ENCODE assay signal across 29 cellular contexts in the genomic region with DNA sequence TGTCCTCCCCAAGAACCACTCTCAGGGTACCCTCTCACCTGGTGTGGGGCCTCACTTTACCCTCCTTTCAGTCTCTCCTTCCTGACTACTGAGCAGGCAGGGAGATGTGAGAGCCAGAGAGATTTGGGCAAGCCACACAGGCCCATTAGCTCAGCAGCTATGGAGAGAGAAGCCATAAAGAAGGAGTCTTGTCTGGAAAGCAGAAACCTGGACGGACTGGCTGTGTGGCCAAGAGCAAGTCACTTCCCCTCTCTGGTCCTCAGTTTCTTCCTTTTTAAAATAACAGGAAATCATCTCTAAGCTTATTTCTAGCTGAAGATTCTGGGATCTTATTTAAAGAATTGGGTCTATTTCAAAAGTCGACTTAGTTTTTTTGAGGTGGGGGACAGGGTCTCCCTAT.
"Had no signal": no experiment of that assay in that cellular context is flagged by ENCODE, and none has a peak within 500 bp of the region (broad histone marks: within the 10 kb centered on the region; RNA-seq: fewer than 3 reads in every experiment).

No MANE protein-coding gene starts in this region.

- H3K4me1 ChIP-seq: heart left ventricle, parathyroid adenoma, psoas muscle, testis, uterus had no signal

- H2AFZ ChIP-seq: parathyroid adenoma had no signal

- H3K27me3 ChIP-seq: foreskin keratinocyte, heart left ventricle, testis, uterus had no signal

- H3K27ac Mint-ChIP-seq: activated CD4-positive, alpha-beta memory T cell treated with anti-CD3 and anti-CD28 coated beads for 36 hours; activated CD4-positive, alpha-beta T cell treated with anti-CD3 and anti-CD28 coated beads, Interleukin-2, amount 10 ng/mL, durations not matched to agents 24 days and 14 days; activated naive CD4-positive, alpha-beta T cell treated with anti-CD3 and anti-CD28 coated beads, Interleukin-2, amount 10 ng/mL, durations not matched to agents 7 days and 5 days; activated naive CD8-positive, alpha-beta T cell treated with anti-CD3 and anti-CD28 coated beads, Interleukin-2, amount 10 ng/mL, durations not matched to agents 7 days and 5 days; activated T-helper 1 cell treated with anti-CD3 and anti-CD28 coated beads, Interleukin-12 subunit alpha, Interleukin-12 subunit beta, Interleukin-2, Interleukin-4 antibody, amounts not matched to agents 30 ng/mL and 10 ng/mL and 1 ng/mL, durations not matched to agents 14 hours and 24 hours and 36 hours; dendritic cell treated with granulocyte-macrophage colony-stimulating factor and Interleukin-4, amounts not matched to agents 40 ng/mL and 50 ng/mL, for 4 days; endodermal cell; mesothelial cell of epicardium; nephron progenitor cell; stimulated activated naive B cell treated with anti-CD40 and anti-IgM and Interleukin-4, amounts not matched to agents 10 μg/mL and 1 μg/mL and 100 μg/mL, for 72 hours had no signal

- H3K4me3 Mint-ChIP-seq: activated CD4-positive, alpha-beta memory T cell treated with anti-CD3 and anti-CD28 coated beads for 36 hours; activated CD4-positive, alpha-beta T cell treated with anti-CD3 and anti-CD28 coated beads, Interleukin-2, amount 10 ng/mL, durations not matched to agents 24 days and 14 days; activated naive CD4-positive, alpha-beta T cell treated with anti-CD3 and anti-CD28 coated beads, Interleukin-2, amount 10 ng/mL, durations not matched to agents 7 days and 5 days; activated naive CD8-positive, alpha-beta T cell treated with anti-CD3 and anti-CD28 coated beads, Interleukin-2, amount 10 ng/mL, durations not matched to agents 7 days and 5 days; activated T-helper 1 cell treated with anti-CD3 and anti-CD28 coated beads, Interleukin-12 subunit alpha, Interleukin-12 subunit beta, Interleukin-2, Interleukin-4 antibody, amounts not matched to agents 30 ng/mL and 10 ng/mL and 1 ng/mL, durations not matched to agents 14 hours and 24 hours and 36 hours; central memory CD8-positive, alpha-beta T cell; dendritic cell treated with granulocyte-macrophage colony-stimulating factor and Interleukin-4, amounts not matched to agents 40 ng/mL and 50 ng/mL, for 4 days; endodermal cell; mesothelial cell of epicardium; naive B cell; nephron progenitor cell; stimulated activated naive B cell treated with anti-CD40 and anti-IgM and Interleukin-4, amounts not matched to agents 10 μg/mL and 1 μg/mL and 100 μg/mL, for 72 hours had no signal

- H3K9me3 ChIP-seq: testis had no signal

- H3K4me3 ChIP-seq: heart left ventricle, psoas muscle, smooth muscle cell, testis, uterus had no signal

- H3K9ac ChIP-seq: parathyroid adenoma had no signal

- H3K9me3 Mint-ChIP-seq: activated CD4-positive, alpha-beta T cell treated with anti-CD3 and anti-CD28 coated beads, Interleukin-2, amount 10 ng/mL, durations not matched to agents 24 days and 14 days; activated naive CD4-positive, alpha-beta T cell treated with anti-CD3 and anti-CD28 coated beads, Interleukin-2, amount 10 ng/mL, durations not matched to agents 7 days and 5 days; activated naive CD8-positive, alpha-beta T cell treated with anti-CD3 and anti-CD28 coated beads, Interleukin-2, amount 10 ng/mL, durations not matched to agents 7 days and 5 days; activated T-helper 1 cell treated with anti-CD3 and anti-CD28 coated beads, Interleukin-12 subunit alpha, Interleukin-12 subunit beta, Interleukin-2, Interleukin-4 antibody, amounts not matched to agents 30 ng/mL and 10 ng/mL and 1 ng/mL, durations not matched to agents 14 hours and 24 hours and 36 hours; central memory CD8-positive, alpha-beta T cell; dendritic cell treated with granulocyte-macrophage colony-stimulating factor and Interleukin-4, amounts not matched to agents 40 ng/mL and 50 ng/mL, for 4 days; nephron progenitor cell had no signal

- DNase-seq: activated CD4-positive, alpha-beta memory T cell treated with anti-CD3 and anti-CD28 coated beads for 36 hours; activated CD4-positive, alpha-beta T cell treated with anti-CD3 and anti-CD28 coated beads, Interleukin-2, amount 10 ng/mL, durations not matched to agents 24 days and 14 days; activated CD4-positive, CD25-positive, alpha-beta regulatory T cell treated with anti-CD3 and anti-CD28 coated beads, Interleukin-2, amount 50 U/mL, for 72 hours; activated CD8-positive, alpha-beta memory T cell treated with anti-CD3 and anti-CD28 coated beads, Interleukin-2, amount 50 U/mL, for 4 hours; activated effector memory CD4-positive, alpha-beta T cell treated with anti-CD3 and anti-CD28 coated beads, Interleukin-2, amount 50 U/mL, for 16 hours; activated naive CD4-positive, alpha-beta T cell treated with anti-CD3 and anti-CD28 coated beads, Interleukin-2, amount 10 ng/mL, durations not matched to agents 7 days and 5 days; activated naive CD8-positive, alpha-beta T cell treated with anti-CD3 and anti-CD28 coated beads, Interleukin-2, amount 10 ng/mL, durations not matched to agents 7 days and 5 days; activated T-cell treated with anti-CD3 and anti-CD28 coated beads, Interleukin-2, amount 50 U/mL, for 1 hour; foreskin keratinocyte; heart left ventricle; kidney glomerular epithelial cell; naive B cell; nephron progenitor cell; nucleus accumbens; psoas muscle; stimulated activated CD4-positive, alpha-beta T cell treated with anti-CD3 and anti-CD28 coated beads, Interleukin-15, amount 100 ng/mL, for 24 hours; stimulated activated CD4-positive, alpha-beta T cell treated with anti-CD3 and anti-CD28 coated beads, Interleukin-2, amount 100 ng/mL, for 24 hours; stimulated activated naive B cell treated with anti-CD40 and anti-IgM and Interleukin-4, amounts not matched to agents 10 μg/mL and 1 μg/mL and 100 μg/mL, for 72 hours; testis; trophoblast cell; uterus; WERI-Rb-1 had no signal

- H3K4me1 Mint-ChIP-seq: activated CD4-positive, alpha-beta T cell treated with anti-CD3 and anti-CD28 coated beads, Interleukin-2, amount 10 ng/mL, durations not matched to agents 24 days and 14 days; activated naive CD4-positive, alpha-beta T cell treated with anti-CD3 and anti-CD28 coated beads, Interleukin-2, amount 10 ng/mL, durations not matched to agents 7 days and 5 days; activated naive CD8-positive, alpha-beta T cell treated with anti-CD3 and anti-CD28 coated beads, Interleukin-2, amount 10 ng/mL, durations not matched to agents 7 days and 5 days; central memory CD8-positive, alpha-beta T cell; mesothelial cell of epicardium; naive B cell; nephron progenitor cell; stimulated activated naive B cell treated with anti-CD40 and anti-IgM and Interleukin-4, amounts not matched to agents 10 μg/mL and 1 μg/mL and 100 μg/mL, for 72 hours had no signal

- H3K4me2 ChIP-seq: smooth muscle cell had no signal

- H3K79me2 ChIP-seq: parathyroid adenoma had no signal

- H3K27me3 Mint-ChIP-seq: activated CD4-positive, alpha-beta memory T cell treated with anti-CD3 and anti-CD28 coated beads for 36 hours; central memory CD8-positive, alpha-beta T cell; dendritic cell treated with granulocyte-macrophage colony-stimulating factor and Interleukin-4, amounts not matched to agents 40 ng/mL and 50 ng/mL, for 4 days; naive B cell; stimulated activated naive B cell treated with anti-CD40 and anti-IgM and Interleukin-4, amounts not matched to agents 10 μg/mL and 1 μg/mL and 100 μg/mL, for 72 hours had no signal

- H3K36me3 ChIP-seq: uterus had no signal

- ATAC-seq: heart left ventricle, psoas muscle had no signal

- H3K27ac ChIP-seq: foreskin keratinocyte, heart left ventricle, parathyroid adenoma, psoas muscle, testis, uterus, WERI-Rb-1 had no signal
